ENCODE assay signal across 1 cellular context in genomic region chr11:36151933-36152580, GRCh38.
TF ChIP-seq lines count a peak whose summit lies in the region.

No MANE protein-coding gene starts in this region.

TF ChIP-seq in WTC11, 78 proteins besides CTCF, POLR2A, EP300 and RAD21 (continued from another document):
- TF ChIP-seq PRDM15 (CRISPR knock-in tag; IDR thresholded peaks at IDR 0.05) (no peak), ZSCAN18 (CRISPR knock-in tag; IDR thresholded peaks at IDR 0.05) (no peak), CREB1 (CRISPR knock-in tag; IDR thresholded peaks at IDR 0.05) (no peak), GRHL2 (CRISPR knock-in tag; IDR thresholded peaks at IDR 0.05; ENCODE audit: insufficient replicate concordance, severe bottlenecking) (no peak), ETV6 (CRISPR knock-in tag; IDR thresholded peaks at IDR 0.05) (no peak), FOXP1 (CRISPR knock-in tag; IDR thresholded peaks at IDR 0.05; ENCODE audit: borderline replicate concordance) (no peak), AR (CRISPR knock-in tag; IDR thresholded peaks at IDR 0.05) (no peak), RORB (CRISPR knock-in tag; IDR thresholded peaks at IDR 0.05) (no peak), PREB (CRISPR knock-in tag; IDR thresholded peaks at IDR 0.05; ENCODE audit: borderline replicate concordance) (no peak), RELA (CRISPR knock-in tag; IDR thresholded peaks at IDR 0.05; ENCODE audit: borderline replicate concordance) (no peak), ZNF138 (CRISPR knock-in tag; conservative IDR thresholded peaks at IDR 0.05) (no peak), ZNF232 (CRISPR knock-in tag; IDR thresholded peaks at IDR 0.05) (no peak)
